Comparison of ENCODE assay signal across 11 cellular contexts in genomic region chr7:46146454-46147255, GRCh38.
DNase-seq lines count a peak whose midpoint lies in the region; ATAC-seq and TF ChIP-seq lines count a peak whose summit lies in the region.
"Had no signal": no experiment of that assay in that cellular context is flagged by ENCODE, and none has a peak within 500 bp of the region (broad histone marks: within the 10 kb centered on the region; RNA-seq: fewer than 3 reads in every experiment).

No MANE protein-coding gene starts in this region.

- TF ChIP-seq CTCF in RWPE2 (IDR thresholded peaks at IDR 0.05; ENCODE audit: poor library complexity, severe bottlenecking) (no peak), fibroblast of villous mesenchyme (IDR thresholded peaks at IDR 0.05; ENCODE audit: insufficient read depth, low read depth, low read length) (no peak), WERI-Rb-1 (IDR thresholded peaks at IDR 0.05; ENCODE audit: low read depth, low read length) (no peak)

- H3K36me3 ChIP-seq in RWPE2 (ENCODE audit: low read depth) (no peaks in the 10 kb centered on the region), WERI-Rb-1 (no peaks in the 10 kb centered on the region)

- ATAC-seq in RWPE2 (ENCODE audit: low read depth), result peak; percentile 24; the same call in 1 of the 3 replicates
- ATAC-seq in GM21825 (IDR thresholded peaks at IDR 0.05; ENCODE audit: unreplicated experiment), result no peak

- H3K4me1 ChIP-seq in RWPE2 (ENCODE audit: insufficient read depth, poor library complexity, severe bottlenecking), result peaks cover 26% of the 10 kb centered on the region

- H3K27ac ChIP-seq in RWPE2 (ENCODE audit: poor library complexity, severe bottlenecking) (peak overlapping the region; percentile 90), WERI-Rb-1 (no peak overlapping the region)

- H3K4me3 ChIP-seq in RWPE2 (ENCODE audit: severe bottlenecking) (no peak overlapping the region), fibroblast of villous mesenchyme (ENCODE audit: low read depth, low read length) (no peak overlapping the region), WERI-Rb-1 (ENCODE audit: low read depth, low read length) (no peak overlapping the region)

- H3K9me3 ChIP-seq in RWPE2 (ENCODE audit: severe bottlenecking), result no peaks in the 10 kb centered on the region
- peaks cover 2% of the 10 kb centered on the region for H3K9me3 ChIP-seq in WERI-Rb-1 (ENCODE audit: severe bottlenecking)

- no peaks in the 10 kb centered on the region for H3K27me3 ChIP-seq in RWPE2 (ENCODE audit: insufficient read depth, poor library complexity, severe bottlenecking)
- peaks cover 7% of the 10 kb centered on the region for H3K27me3 ChIP-seq in WERI-Rb-1 (ENCODE audit: insufficient read depth, low read depth, severe bottlenecking)

- peak; percentile 80 for DNase-seq in GOT3 (lab: John Stamatoyannopoulos, UW)
- DNase-seq in RWPE2 (ENCODE audit: low spot score), result no peak
- peak; percentile 41 for DNase-seq in fibroblast of villous mesenchyme (ENCODE audit: low read depth)
- DNase-seq in stromal cell of bone marrow (ENCODE audit: low read depth), result peak; percentile 55
- no peak for DNase-seq in DMS153 treated with DMSO at 0.1 percent for 48 hours (lab: John Stamatoyannopoulos, UW; ENCODE audit: unreplicated experiment)
- no peak for DNase-seq in KG1 (lab: John Stamatoyannopoulos, UW)
- no peak for DNase-seq in WERI-Rb-1
- DNase-seq: activated CD8-positive, alpha-beta memory T cell treated with anti-CD3 and anti-CD28 coated beads, Interleukin-2, amount 50 U/mL, for 4 hours; DMS79; NCI-H1694 treated with DMSO at 0.1 percent for 48 hours had no signal

Comparison
In these comparisons a context has a peak if more than half of its experiments do, and no peak if none do; other contexts are left out.
1. DNase-seq: peak in GOT3 (single experiment), fibroblast of villous mesenchyme (single experiment) and stromal cell of bone marrow (single experiment); none in RWPE2 (single experiment), DMS153 treated with DMSO at 0.1 percent for 48 hours (single experiment), KG1 (single experiment) and WERI-Rb-1 (single experiment).